ENCODE assay signal across 2 cellular contexts in the genomic region with DNA sequence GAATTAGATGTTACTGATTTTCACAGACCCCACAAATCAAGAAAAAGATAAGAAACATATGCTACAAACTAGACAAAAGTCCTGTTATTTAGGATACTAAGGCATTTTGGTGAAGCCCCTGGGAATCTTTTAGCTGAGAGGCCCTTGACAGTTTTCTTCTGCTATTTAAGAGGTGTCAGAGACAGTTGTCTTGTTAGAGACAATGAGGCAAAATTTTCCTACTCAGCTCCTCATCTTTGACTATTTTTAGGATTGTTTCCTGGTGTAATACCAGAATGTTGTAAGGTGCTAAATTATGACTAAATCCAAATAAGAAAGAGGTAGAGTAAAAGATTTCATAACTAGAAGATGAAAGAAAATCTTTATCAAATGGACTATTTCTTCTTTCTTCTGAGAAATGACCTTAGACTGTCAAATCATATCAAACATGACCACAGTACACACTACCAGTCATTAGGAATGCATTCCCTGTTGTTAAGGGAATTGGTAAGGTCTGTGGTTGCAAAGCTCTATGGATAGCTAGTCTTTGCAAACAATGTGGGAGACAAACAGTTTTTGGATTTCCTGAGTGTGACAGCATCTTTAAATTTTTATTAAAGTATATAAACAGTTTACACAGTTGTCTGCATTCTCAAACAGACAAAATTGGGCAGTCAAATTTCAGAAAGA.
TF ChIP-seq lines count a peak whose summit lies in the region.

No MANE protein-coding gene starts in this region.

TF ChIP-seq in SK-N-SH treated with all-trans-retinoic acid at 6 μM for 48 hours, 23 proteins besides CTCF, POLR2A, EP300 and RAD21 (continued from another document):
- TF ChIP-seq, protein P1, sequence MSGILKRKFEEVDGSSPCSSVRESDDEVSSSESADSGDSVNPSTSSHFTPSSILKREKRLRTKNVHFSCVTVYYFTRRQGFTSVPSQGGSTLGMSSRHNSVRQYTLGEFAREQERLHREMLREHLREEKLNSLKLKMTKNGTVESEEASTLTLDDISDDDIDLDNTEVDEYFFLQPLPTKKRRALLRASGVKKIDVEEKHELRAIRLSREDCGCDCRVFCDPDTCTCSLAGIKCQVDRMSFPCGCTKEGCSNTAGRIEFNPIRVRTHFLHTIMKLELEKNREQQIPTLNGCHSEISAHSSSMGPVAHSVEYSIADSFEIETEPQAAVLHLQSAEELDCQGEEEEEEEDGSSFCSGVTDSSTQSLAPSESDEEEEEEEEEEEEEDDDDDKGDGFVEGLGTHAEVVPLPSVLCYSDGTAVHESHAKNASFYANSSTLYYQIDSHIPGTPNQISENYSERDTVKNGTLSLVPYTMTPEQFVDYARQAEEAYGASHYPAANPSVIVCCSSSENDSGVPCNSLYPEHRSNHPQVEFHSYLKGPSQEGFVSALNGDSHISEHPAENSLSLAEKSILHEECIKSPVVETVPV (CRISPR knock-in tag; IDR thresholded peaks at IDR 0.05), result no peak
- no peak for TF ChIP-seq OSR1 (CRISPR knock-in tag; IDR thresholded peaks at IDR 0.05)

TF ChIP-seq in SK-N-SH, 30 proteins besides CTCF, POLR2A, EP300 and RAD21 (continued from another document):
- TF ChIP-seq, protein P2, sequence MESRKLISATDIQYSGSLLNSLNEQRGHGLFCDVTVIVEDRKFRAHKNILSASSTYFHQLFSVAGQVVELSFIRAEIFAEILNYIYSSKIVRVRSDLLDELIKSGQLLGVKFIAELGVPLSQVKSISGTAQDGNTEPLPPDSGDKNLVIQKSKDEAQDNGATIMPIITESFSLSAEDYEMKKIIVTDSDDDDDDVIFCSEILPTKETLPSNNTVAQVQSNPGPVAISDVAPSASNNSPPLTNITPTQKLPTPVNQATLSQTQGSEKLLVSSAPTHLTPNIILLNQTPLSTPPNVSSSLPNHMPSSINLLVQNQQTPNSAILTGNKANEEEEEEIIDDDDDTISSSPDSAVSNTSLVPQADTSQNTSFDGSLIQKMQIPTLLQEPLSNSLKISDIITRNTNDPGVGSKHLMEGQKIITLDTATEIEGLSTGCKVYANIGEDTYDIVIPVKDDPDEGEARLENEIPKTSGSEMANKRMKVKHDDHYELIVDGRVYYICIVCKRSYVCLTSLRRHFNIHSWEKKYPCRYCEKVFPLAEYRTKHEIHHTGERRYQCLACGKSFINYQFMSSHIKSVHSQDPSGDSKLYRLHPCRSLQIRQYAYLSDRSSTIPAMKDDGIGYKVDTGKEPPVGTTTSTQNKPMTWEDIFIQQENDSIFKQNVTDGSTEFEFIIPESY (IDR thresholded peaks at IDR 0.05; ENCODE audit: borderline replicate concordance, low read depth), result no peak
- TF ChIP-seq TAF1 (IDR thresholded peaks at IDR 0.05; ENCODE audit: borderline replicate concordance, low read depth, low read length), result no peak
- no peak for TF ChIP-seq MEF2A (IDR thresholded peaks at IDR 0.05; ENCODE audit: borderline replicate concordance, low read depth)
- TF ChIP-seq SIN3A (IDR thresholded peaks at IDR 0.05; ENCODE audit: borderline replicate concordance, low read depth, low read length), result no peak
- TF ChIP-seq RFX5 (IDR thresholded peaks at IDR 0.05; ENCODE audit: low read length), result no peak
- TF ChIP-seq FOXJ3 (CRISPR knock-in tag; IDR thresholded peaks at IDR 0.05), result no peak
- no peak for TF ChIP-seq RCOR1 (IDR thresholded peaks at IDR 0.05; ENCODE audit: low read length)
